22 cellular contexts compared by ENCODE assay signal in the genomic region with DNA sequence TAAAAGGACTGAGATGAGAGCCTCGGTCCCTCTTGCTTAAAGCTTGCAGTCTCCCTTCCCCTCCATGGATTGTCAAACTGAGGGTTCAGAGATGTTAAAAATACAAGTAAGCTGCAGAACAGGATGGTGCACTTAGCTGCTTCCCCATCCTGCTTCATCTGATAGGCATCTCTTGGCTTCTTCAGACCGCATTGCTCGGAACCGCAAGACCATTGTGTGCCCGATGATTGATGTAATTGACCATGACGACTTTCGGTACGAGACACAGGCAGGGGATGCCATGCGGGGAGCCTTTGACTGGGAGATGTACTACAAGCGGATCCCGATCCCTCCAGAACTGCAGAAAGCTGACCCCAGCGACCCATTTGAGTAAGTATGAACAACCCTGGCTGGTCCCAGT.
"Had no signal": no experiment of that assay in that cellular context is flagged by ENCODE, and none has a peak within 500 bp of the region (broad histone marks: within the 10 kb centered on the region; RNA-seq: fewer than 3 reads in every experiment).

No MANE protein-coding gene starts in this region.

- H3K9ac ChIP-seq: neural progenitor cell had no signal

- H3K4me3 Mint-ChIP-seq: memory B cell; mesothelial cell of epicardium; natural killer cell treated with Interleukin-12 subunit alpha and Interleukin-12 subunit beta and Interleukin-15 and Interleukin-18, amount 100 ng/mL, for 72 hours; neural progenitor cell had no signal

- DNase-seq: colonic mucosa; dermis blood vessel endothelial cell; foreskin melanocyte; heart left ventricle; hypothalamus; left lung; lower lobe of right lung; nucleus accumbens; ovary; sigmoid colon; stimulated activated CD4-positive, alpha-beta T cell treated with anti-CD3 and anti-CD28 coated beads, Interleukin-2, amount 100 ng/mL, for 24 hours; stimulated activated CD4-positive, alpha-beta T cell treated with anti-CD3 and anti-CD28 coated beads, Interleukin-4, amount 100 ng/mL, for 4 hours; stimulated activated naive CD4-positive, alpha-beta T cell; upper lobe of right lung had no signal

- H3K9me3 Mint-ChIP-seq: memory B cell had no signal

- H3K27me3 ChIP-seq: colonic mucosa, heart left ventricle, left lung, neural progenitor cell, ovary, right atrium auricular region, sigmoid colon, upper lobe of right lung, vagina had no signal

- H3K36me3 ChIP-seq: colonic mucosa, neural progenitor cell, ovary had no signal

- H3K4me2 ChIP-seq: neural progenitor cell had no signal

- H3K9me3 ChIP-seq: colonic mucosa, heart left ventricle, left lung, lower lobe of right lung, ovary, right atrium auricular region, sigmoid colon, upper lobe of right lung, vagina had no signal

- H3K27me3 Mint-ChIP-seq: memory B cell; natural killer cell treated with Interleukin-12 subunit alpha and Interleukin-12 subunit beta and Interleukin-15 and Interleukin-18, amount 100 ng/mL, for 72 hours had no signal

- H3K27ac ChIP-seq: colonic mucosa, heart left ventricle, left lung, lower lobe of right lung, neural progenitor cell, ovary, right atrium auricular region, sigmoid colon, skin epidermis, upper lobe of right lung, vagina had no signal

- H3K27ac Mint-ChIP-seq: mesothelial cell of epicardium; natural killer cell treated with Interleukin-12 subunit alpha and Interleukin-12 subunit beta and Interleukin-15 and Interleukin-18, amount 100 ng/mL, for 72 hours; neural progenitor cell had no signal

- H3K4me1 ChIP-seq: colonic mucosa, left lung, neural progenitor cell, right atrium auricular region, sigmoid colon, upper lobe of right lung, vagina had no signal

- H3K4me3 ChIP-seq: colonic mucosa, heart left ventricle, left lung, lower lobe of right lung, neural progenitor cell, ovary, right atrium auricular region, sigmoid colon, skin epidermis, upper lobe of right lung, vagina had no signal

- FAIRE-seq: keratinocyte had no signal

- ATAC-seq: heart left ventricle; left lung; lower lobe of right lung; natural killer cell treated with Interleukin-12 subunit alpha and Interleukin-12 subunit beta and Interleukin-15 and Interleukin-18, amount 100 ng/mL, for 72 hours; upper lobe of right lung had no signal

- H2AFZ ChIP-seq: neural progenitor cell had no signal
